ENCODE assay signal across 1 cellular context in the genomic region with DNA sequence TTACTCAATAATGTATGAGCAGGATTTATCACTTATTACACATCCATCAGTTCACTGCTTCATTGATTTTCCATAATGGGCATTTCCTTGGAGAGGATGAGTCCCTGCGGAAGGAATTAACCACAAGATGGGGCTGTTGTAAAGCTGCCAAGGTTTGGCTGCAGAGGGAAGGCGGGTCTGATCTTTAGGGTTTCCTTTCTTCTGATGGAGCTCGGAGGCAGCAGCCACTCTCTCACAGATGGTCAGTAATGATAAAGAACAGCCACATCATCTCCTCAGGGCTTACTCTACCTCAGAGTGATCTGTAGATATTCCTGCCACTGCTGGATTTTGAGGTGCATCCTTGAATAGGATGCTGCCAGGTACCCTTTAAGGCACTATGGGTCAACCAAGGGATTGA.
TF ChIP-seq lines count a peak whose summit lies in the region.

No MANE protein-coding gene starts in this region.

TF ChIP-seq in H1, 55 proteins besides CTCF, POLR2A, EP300 and RAD21:
- TF ChIP-seq JUND (IDR thresholded peaks at IDR 0.05; ENCODE audit: low read length), result no peak
- TF ChIP-seq TBP (IDR thresholded peaks at IDR 0.05; ENCODE audit: low read depth, low read length), result no peak
- TF ChIP-seq, protein P1, sequence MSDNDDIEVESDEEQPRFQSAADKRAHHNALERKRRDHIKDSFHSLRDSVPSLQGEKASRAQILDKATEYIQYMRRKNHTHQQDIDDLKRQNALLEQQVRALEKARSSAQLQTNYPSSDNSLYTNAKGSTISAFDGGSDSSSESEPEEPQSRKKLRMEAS (IDR thresholded peaks at IDR 0.05), result no peak
- TF ChIP-seq HDAC2 (IDR thresholded peaks at IDR 0.05; ENCODE audit: borderline replicate concordance in 1 of 2, low read depth in 2 of 2, low read length in 2 of 2), result no peak
- no peak for TF ChIP-seq BACH1 (IDR thresholded peaks at IDR 0.05; ENCODE audit: low read length)
- no peak for TF ChIP-seq PHF8 (conservative IDR thresholded peaks at IDR 0.05; ENCODE audit: low read depth, low read length)
- no peak for TF ChIP-seq KDM5A (IDR thresholded peaks at IDR 0.05; ENCODE audit: low read length)
- no peak for TF ChIP-seq ASH2L (IDR thresholded peaks at IDR 0.05; ENCODE audit: low read length)
